Comparison of ENCODE assay signal across 24 cellular contexts in the genomic region with DNA sequence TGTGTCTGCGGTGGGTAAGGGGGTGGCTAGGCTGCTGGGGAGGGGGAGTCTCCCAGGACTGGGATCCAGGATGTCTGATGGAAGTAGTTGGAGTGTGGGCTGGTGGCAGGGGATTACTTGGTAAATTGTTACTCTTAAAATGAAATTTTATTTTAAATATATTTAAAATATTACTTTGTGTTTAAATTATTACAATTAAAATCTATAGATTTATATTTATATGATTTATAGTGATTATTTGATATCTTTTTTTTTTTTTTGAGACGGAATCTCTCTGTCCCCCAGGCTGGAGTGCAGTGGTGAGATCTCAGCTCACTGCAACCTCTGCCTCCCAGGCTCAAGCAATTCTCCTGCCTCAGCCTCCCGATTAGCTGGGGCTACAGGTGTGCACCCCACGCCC.
"Had no signal": no experiment of that assay in that cellular context is flagged by ENCODE, and none has a peak within 500 bp of the region (broad histone marks: within the 10 kb centered on the region; RNA-seq: fewer than 3 reads in every experiment).

No MANE protein-coding gene starts in this region.

- H3K4me2 ChIP-seq: KMS-11, PC-9 had no signal

- DNase-seq: MV-4-11, NCI-H1048, NCI-H1105, NCI-H1417 treated with DMSO at 0.1 percent for 48 hours, NCI-H146, NCI-H1694 treated with DMSO at 0.1 percent for 48 hours, NCI-H1930, NCI-H2081, NCI-H2107, NCI-H2227 treated with DMSO at 0.1 percent for 48 hours, NCI-H524, NCI-H526 treated with DMSO at 0.1 percent for 48 hours, NCI-H748 treated with DMSO at 0.1 percent for 48 hours, OCI-M1, PC-9, Peyer's patch, SHP77 treated with DMSO at 0.1 percent for 48 hours, SJCRH30 had no signal

- H3K4me1 Mint-ChIP-seq: IgD-negative memory B cell had no signal

- H3K36me3 ChIP-seq: SJCRH30 had no signal

- H2AFZ ChIP-seq: PC-9 had no signal

- H3K27ac ChIP-seq: HL-60, KMS-11, PC-9, Peyer's patch, SJCRH30 had no signal

- H3K36me3 Mint-ChIP-seq: IgD-negative memory B cell had no signal

- H3K4me1 ChIP-seq: SJCRH30 had no signal

- H3K27ac Mint-ChIP-seq: IgD-negative memory B cell had no signal

- H3K27me3 Mint-ChIP-seq: IgD-negative memory B cell had no signal

- H3K9me3 Mint-ChIP-seq: IgD-negative memory B cell had no signal

- H3K4me3 ChIP-seq: K562, PC-9, Peyer's patch, SJCRH30 had no signal

- H3K27me3 ChIP-seq: Peyer's patch, SJCRH30 had no signal

- H3K9ac ChIP-seq: KMS-11 had no signal

- H3K9me3 ChIP-seq: Peyer's patch, SJCRH30 had no signal

- H3K4me3 Mint-ChIP-seq: IgD-negative memory B cell had no signal

- ATAC-seq: K562, Right ventricle myocardium inferior, SK-N-SH treated with all-trans-retinoic acid at 6 μM for 48 hours had no signal
